In genomic region chr17:82390860-82391435, GRCh38 we compare ENCODE assay signal across 20 cellular contexts. TPM values are rescaled to one million over a fixed set of nuclear protein-coding genes. Genes with fewer than 3 reads are reported as not detected.
DNase-seq lines count a peak whose midpoint lies in the region; ATAC-seq, FAIRE-seq and TF ChIP-seq lines count a peak whose summit lies in the region.
"Had no signal": no experiment of that assay in that cellular context is flagged by ENCODE, and none has a peak within 500 bp of the region (broad histone marks: within the 10 kb centered on the region; RNA-seq: fewer than 3 reads in every experiment).

No MANE protein-coding gene starts in this region.

- ATAC-seq in right cardiac atrium (no peak), left cardiac atrium (no peak)
- ATAC-seq: CD8-positive, alpha-beta T cell; SK-N-SH treated with all-trans-retinoic acid at 6 μM for 48 hours had no signal

- H2AFZ ChIP-seq in osteoblast (ENCODE audit: low read length), result no peak overlapping the region

- DNase-seq in right cardiac atrium, result peak in 2 of 3 donors; percentile 5 to 42
- DNase-seq in left cardiac atrium, result no peak
- DNase-seq in RPMI8226, result peak; percentile 50
- DNase-seq in osteoblast (ENCODE audit: insufficient read length, low spot score, missing footprints), result peak; percentile 76
- DNase-seq in D721Med (ENCODE audit: insufficient read length, low spot score), result no peak
- DNase-seq in D341Med (ENCODE audit: low spot score), result no peak
- DNase-seq: Calu3; CD8-positive, alpha-beta T cell; GOT3; MV-4-11; NCI-H1694 treated with DMSO at 0.1 percent for 48 hours; NCI-H345; NCI-H526; SHP77 treated with DMSO at 0.1 percent for 48 hours had no signal

- intact Hi-C loops in right cardiac atrium (cut with DNase I) (no loop called here), left cardiac atrium (cut with DNase I) (no loop called here)

- H4K20me1 ChIP-seq in osteoblast (ENCODE audit: insufficient read depth, low read length), result no peaks in the 10 kb centered on the region

- H3K4me1 ChIP-seq in right cardiac atrium (ENCODE audit: control insufficient read depth, insufficient read depth, low read length), result no peaks in the 10 kb centered on the region
- peaks cover under 1% of the 10 kb centered on the region for H3K4me1 ChIP-seq in osteoblast (ENCODE audit: insufficient read depth, low read length)

- H3K4me3 ChIP-seq in right cardiac atrium (ENCODE audit: low read length) (no peak overlapping the region), osteoblast (ENCODE audit: insufficient read depth, low read length) (no peak overlapping the region)
- H3K4me3 ChIP-seq: BLaER1 treated with 17β-estradiol and CSF1 and Interleukin-3, amounts not matched to agents 10 nM and 100 nM had no signal

- H3K27me3 ChIP-seq in right cardiac atrium (ENCODE audit: control insufficient read depth, insufficient read depth) (no peaks in the 10 kb centered on the region), osteoblast (ENCODE audit: insufficient read depth, low read length) (peaks cover 22% of the 10 kb centered on the region)

- FAIRE-seq in D721Med (lab: Jason Lieb, UNC), result no peak
- FAIRE-seq: GM12892, GM18507, RCC 7860 had no signal

- TF ChIP-seq CTCF in osteoblast (IDR thresholded peaks at IDR 0.05; ENCODE audit: extremely low read depth, low read depth, low read length), result no peak
- no peak for TF ChIP-seq CTCF in D721Med (IDR thresholded peaks at IDR 0.05; ENCODE audit: insufficient read depth, missing control alignments)

- H3K27ac ChIP-seq in right cardiac atrium (ENCODE audit: low read length), result no peak overlapping the region
- H3K27ac ChIP-seq in osteoblast (ENCODE audit: low read depth, low read length), result no peak overlapping the region
- H3K27ac ChIP-seq: BLaER1 treated with 17β-estradiol and CSF1 and Interleukin-3, amounts not matched to agents 10 nM and 100 nM; KMS-11 had no signal

- WGBS in right cardiac atrium, result 93% methylated on average over 13 of the region's 13 CpGs

- no peaks in the 10 kb centered on the region for H3K9me3 ChIP-seq in right cardiac atrium (ENCODE audit: control insufficient read depth, low read length)
- no peaks in the 10 kb centered on the region for H3K9me3 ChIP-seq in osteoblast (ENCODE audit: low read depth, low read length)
- H3K9me3 ChIP-seq: BLaER1 treated with 17β-estradiol and CSF1 and Interleukin-3, amounts not matched to agents 10 nM and 100 nM had no signal

- no peaks in the 10 kb centered on the region for H3K36me3 ChIP-seq in osteoblast (ENCODE audit: insufficient read depth, low read length)

- no peaks in the 10 kb centered on the region for H3K79me2 ChIP-seq in osteoblast (ENCODE audit: insufficient read depth, low read length)

- no peak overlapping the region for H3K4me2 ChIP-seq in osteoblast (ENCODE audit: insufficient read depth, low read length)
- H3K4me2 ChIP-seq: BLaER1 treated with 17β-estradiol and CSF1 and Interleukin-3, amounts not matched to agents 10 nM and 100 nM; KMS-11 had no signal

RNA-seq across cellular contexts. Expression of gene UTS2R, which starts 19.4 kb away (rescaled TPM):
- total RNA-seq in right cardiac atrium (1 to 10 TPM; 2.3 to 7.5 (median 4.6) TPM), left cardiac atrium (1 to 10 TPM in 1 of 2 donors, under 1 TPM in 1; 0.32 to 1.4 TPM), osteoblast (not detected in 2 replicates)
- polyA plus RNA-seq in right cardiac atrium, result 1.0 TPM
- total RNA-seq: Calu3; CD8-positive, alpha-beta T cell had no signal

RNA-seq across cellular contexts. Expression of gene HEXD, which starts 27.2 kb away (rescaled TPM):
- total RNA-seq in right cardiac atrium (10 to 100 TPM; 13.6 to 24.4 (median 18.7) TPM), left cardiac atrium (10 to 100 TPM; 14.3 to 16.3 TPM), osteoblast (13.0 and 20.3 TPM in 2 replicates)
- 22.5 TPM for polyA plus RNA-seq in right cardiac atrium

RNA-seq across cellular contexts. Expression of gene OGFOD3, which starts 27.4 kb away (rescaled TPM):
- total RNA-seq in right cardiac atrium, result 10 to 100 TPM; 27.9 to 34.0 (median 30.5) TPM
- 28.9 TPM for polyA plus RNA-seq in right cardiac atrium
- 10 to 100 TPM; 27.2 to 32.0 TPM for total RNA-seq in left cardiac atrium
- total RNA-seq in osteoblast, result 25.3 and 27.4 TPM in 2 replicates

RNA-seq across cellular contexts. Expression of gene TEX19, which starts 31.9 kb away (rescaled TPM):
- total RNA-seq in right cardiac atrium (not detected), left cardiac atrium (not detected), osteoblast (under 0.01 and 0.29 TPM in 2 replicates)
- not detected for polyA plus RNA-seq in right cardiac atrium
- total RNA-seq: Calu3; CD8-positive, alpha-beta T cell had no signal

RNA-seq across cellular contexts. Expression of gene SECTM1, which starts 57.4 kb away (rescaled TPM):
- total RNA-seq in right cardiac atrium, result 1 to 10 TPM; 2.8 to 5.7 (median 3.3) TPM
- polyA plus RNA-seq in right cardiac atrium, result 2.5 TPM
- total RNA-seq in left cardiac atrium, result 10 to 100 TPM in 1 of 2 donors, 1 to 10 TPM in 1; 6.6 to 12.6 TPM
- total RNA-seq in osteoblast, result 5.8 and 11.5 TPM in 2 replicates

Comparison
In these comparisons a context has a peak if more than half of its experiments do, and no peak if none do; other contexts are left out.
1. DNase-seq: peak in right cardiac atrium (2 of 3), RPMI8226 (single experiment) and osteoblast (single experiment); none in left cardiac atrium (single experiment), D721Med (single experiment) and D341Med (single experiment).